Comparison of ENCODE assay signal across 27 cellular contexts in genomic region chr5:116406306-116407041, GRCh38.
"Had no signal": no experiment of that assay in that cellular context is flagged by ENCODE, and none has a peak within 500 bp of the region (broad histone marks: within the 10 kb centered on the region; RNA-seq: fewer than 3 reads in every experiment).

No MANE protein-coding gene starts in this region.

- H3K4me1 ChIP-seq: colonic mucosa had no signal

- ATAC-seq: activated CD4-positive, CD25-positive, alpha-beta regulatory T cell treated with anti-CD3 and anti-CD28 coated beads, Interleukin-2, amount 50 U/mL, for 24 hours; activated CD8-positive, alpha-beta T cell treated with anti-CD3 and anti-CD28 coated beads for 36 hours; activated naive CD8-positive, alpha-beta T cell treated with anti-CD3 and anti-CD28 coated beads, Interleukin-2, amount 50 U/mL, for 24 hours; activated T-cell treated with anti-CD3 and anti-CD28 coated beads, Interleukin-2, amount 50 U/mL, for 4 hours; activated T-helper 17 cell treated with anti-CD3 and anti-CD28 coated beads, Interleukin-2, amount 50 U/mL, for 72 hours; body of pancreas; esophagus mucosa had no signal

- H3K36me3 ChIP-seq: adrenal gland, colonic mucosa, WERI-Rb-1 had no signal

- FAIRE-seq: frontal cortex had no signal

- H3K9me3 ChIP-seq: adrenal gland, body of pancreas, colonic mucosa had no signal

- DNase-seq: activated B cell treated with CpG ODN at 0.5 μM for 24 hours; activated CD4-positive, alpha-beta T cell treated with anti-CD3 and anti-CD28 coated beads for 48 hours; activated CD4-positive, alpha-beta T cell treated with anti-CD3 and anti-CD28 coated beads, Interleukin-2, amount 50 U/mL, for 1 hour; activated CD4-positive, alpha-beta T cell treated with anti-CD3 and anti-CD28 coated beads, Interleukin-2, amount 50 U/mL, for 48 hours; activated CD8-positive, alpha-beta memory T cell treated with anti-CD3 and anti-CD28 coated beads for 24 hours; activated CD8-positive, alpha-beta T cell treated with anti-CD3 and anti-CD28 coated beads for 36 hours; activated effector memory CD4-positive, alpha-beta T cell treated with Interleukin-2 at 50 U/mL for 16 hours; activated naive CD4-positive, alpha-beta T cell treated with anti-CD3 and anti-CD28 coated beads for 36 hours; activated naive CD8-positive, alpha-beta T cell treated with anti-CD3 and anti-CD28 coated beads for 36 hours; activated naive CD8-positive, alpha-beta T cell treated with anti-CD3 and anti-CD28 coated beads, Interleukin-2, amount 50 U/mL, for 24 hours; activated T-cell treated with anti-CD3 and anti-CD28 coated beads, Interleukin-2, amount 50 U/mL, for 4 hours; adrenal gland; amygdala; aorta; body of pancreas; central memory CD4-positive, alpha-beta T cell; cerebellar nuclear complex; colonic mucosa; effector CD8-positive, alpha-beta T cell; endodermal cell; foreskin fibroblast; T1000; WERI-Rb-1 had no signal

- H3K27me3 ChIP-seq: adrenal gland, body of pancreas, colonic mucosa had no signal

- H3K27ac ChIP-seq: adrenal gland, body of pancreas, colonic mucosa, WERI-Rb-1 had no signal

- H3K4me3 ChIP-seq: adrenal gland, body of pancreas, colonic mucosa had no signal
